15 cellular contexts compared by ENCODE assay signal in genomic region chr1:228927947-228928898, GRCh38.
A peak's percentile ranks its signal among the peaks of the same experiment; 100 is the strongest.
DNase-seq lines count a peak whose midpoint lies in the region; ATAC-seq and TF ChIP-seq lines count a peak whose summit lies in the region.
"Had no signal": no experiment of that assay in that cellular context is flagged by ENCODE, and none has a peak within 500 bp of the region (broad histone marks: within the 10 kb centered on the region; RNA-seq: fewer than 3 reads in every experiment).

No MANE protein-coding gene starts in this region.

- in situ Hi-C loops in GM23248 (cut with MboI): no loop called here

- no peaks in the 10 kb centered on the region for H3K79me2 ChIP-seq in GM23248 (ENCODE audit: insufficient read depth)
- H3K79me2 ChIP-seq in MM.1S (ENCODE audit: low read length): no peaks in the 10 kb centered on the region

- H3K9ac ChIP-seq in GM23248 (no peak overlapping the region), MM.1S (ENCODE audit: low read length) (no peak overlapping the region)
- H3K9ac ChIP-seq: BLaER1 treated with 17β-estradiol and CSF1 and Interleukin-3, amounts not matched to agents 10 nM and 100 nM had no signal

- WGBS in GM23248 (ENCODE audit: low coverage in 1 of 2, low lambda C conversion rate in 2 of 2, missing lambda C conversion rate in 2 of 2), 2 experiments: 60 to 64% methylated on average over 12 of the region's 12 CpGs

- H3K9me3 ChIP-seq in GM23248 (ENCODE audit: low read depth) (no peaks in the 10 kb centered on the region), MM.1S (replicated peaks; ENCODE audit: insufficient read depth, low read length) (no peaks in the 10 kb centered on the region)

- no peaks in the 10 kb centered on the region for H3K4me1 ChIP-seq in GM23248 (ENCODE audit: insufficient read depth)
- no peaks in the 10 kb centered on the region for H3K4me1 ChIP-seq in MM.1S (ENCODE audit: low read length)

- H3K27me3 Mint-ChIP-seq in activated CD8-positive, alpha-beta T cell treated with anti-CD3 and anti-CD28 coated beads, Interleukin-2, amount 10 ng/mL, durations not matched to agents 7 days and 5 days (ENCODE audit: low read depth): peaks cover 2% of the 10 kb centered on the region
- H3K27me3 Mint-ChIP-seq in mesothelial cell of epicardium (ENCODE audit: low read depth): no peaks in the 10 kb centered on the region
- H3K27me3 Mint-ChIP-seq: progenitor cell of endocrine pancreas had no signal

- H4K20me1 ChIP-seq in GM23248 (ENCODE audit: insufficient read depth) (no peaks in the 10 kb centered on the region), MM.1S (ENCODE audit: insufficient read depth, low read length) (no peaks in the 10 kb centered on the region)
- H4K20me1 ChIP-seq: BLaER1 treated with 17β-estradiol and CSF1 and Interleukin-3, amounts not matched to agents 10 nM and 100 nM had no signal

- H3K4me2 ChIP-seq in GM23248 (ENCODE audit: unreplicated experiment) (no peak overlapping the region), MM.1S (ENCODE audit: low read depth, low read length) (no peak overlapping the region)
- H3K4me2 ChIP-seq: BLaER1 treated with 17β-estradiol and CSF1 and Interleukin-3, amounts not matched to agents 10 nM and 100 nM had no signal

- no peaks in the 10 kb centered on the region for H3K9me3 Mint-ChIP-seq in activated CD8-positive, alpha-beta T cell treated with anti-CD3 and anti-CD28 coated beads, Interleukin-2, amount 10 ng/mL, durations not matched to agents 7 days and 5 days (ENCODE audit: insufficient read depth)
- H3K9me3 Mint-ChIP-seq in mesothelial cell of epicardium: peaks cover 26% of the 10 kb centered on the region

- H3K27me3 ChIP-seq in GM23248 (replicated peaks; ENCODE audit: insufficient read depth): peaks cover 21% of the 10 kb centered on the region
- no peaks in the 10 kb centered on the region for H3K27me3 ChIP-seq in MM.1S (replicated peaks; ENCODE audit: insufficient read depth, low read length)
- H3K27me3 ChIP-seq: BLaER1 treated with 17β-estradiol and CSF1 and Interleukin-3, amounts not matched to agents 10 nM and 100 nM had no signal

- H3K27ac Mint-ChIP-seq in activated CD8-positive, alpha-beta T cell treated with anti-CD3 and anti-CD28 coated beads, Interleukin-2, amount 10 ng/mL, durations not matched to agents 7 days and 5 days: peak overlapping the region; percentile 47
- peak overlapping the region; percentile 18 for H3K27ac Mint-ChIP-seq in mesothelial cell of epicardium
- H3K27ac Mint-ChIP-seq: progenitor cell of endocrine pancreas had no signal

- H3K9me2 ChIP-seq in GM23248 (ENCODE audit: insufficient read depth) (no peaks in the 10 kb centered on the region), MM.1S (replicated peaks; ENCODE audit: insufficient read depth, low read length) (no peaks in the 10 kb centered on the region)

- DNase-seq in activated CD8-positive, alpha-beta T cell treated with anti-CD3 and anti-CD28 coated beads, Interleukin-2, amount 10 ng/mL, durations not matched to agents 7 days and 5 days: no peak
- DNase-seq in mesothelial cell of epicardium (ENCODE audit: low spot score in 2 of 2, unreplicated experiment in 2 of 2): no peak
- no peak for DNase-seq in GM23248
- no peak for DNase-seq in MM.1S
- DNase-seq: DMS79; left ventricle myocardium superior; NCI-H1105 treated with DMSO at 0.1 percent for 48 hours; NCI-H446 treated with DMSO at 0.1 percent for 48 hours; stimulated activated CD4-positive, alpha-beta T cell treated with anti-CD3 and anti-CD28 coated beads, Interleukin-15, amount 100 ng/mL, for 24 hours had no signal

- ATAC-seq in GM18909 (IDR thresholded peaks at IDR 0.05; ENCODE audit: poor library complexity, unreplicated experiment) (peak; percentile 63), HG02588 (IDR thresholded peaks at IDR 0.05; ENCODE audit: unreplicated experiment) (peak; percentile 46), esophagus mucosa (no peak)
- ATAC-seq in activated CD8-positive, alpha-beta T cell treated with anti-CD3 and anti-CD28 coated beads, Interleukin-2, amount 10 ng/mL, durations not matched to agents 7 days and 5 days: peak; percentile 53
- ATAC-seq: left ventricle myocardium superior had no signal

- no peak overlapping the region for H3K4me3 Mint-ChIP-seq in activated CD8-positive, alpha-beta T cell treated with anti-CD3 and anti-CD28 coated beads, Interleukin-2, amount 10 ng/mL, durations not matched to agents 7 days and 5 days
- H3K4me3 Mint-ChIP-seq in mesothelial cell of epicardium: no peak overlapping the region

- CTCF ChIA-PET in activated CD8-positive, alpha-beta T cell treated with anti-CD3 and anti-CD28 coated beads, Interleukin-2, amount 10 ng/mL, durations not matched to agents 7 days and 5 days (lab: Charles Lee): interaction anchor here (1.2 kb wide), 1 partner anchor 193 kb away, joined by 3 read pairs; no protein-coding TSS in a partner anchor

- no peak for TF ChIP-seq CTCF in mesothelial cell of epicardium (IDR thresholded peaks at IDR 0.05; ENCODE audit: unreplicated experiment)
- TF ChIP-seq CTCF in MM.1S (IDR thresholded peaks at IDR 0.05; ENCODE audit: low read length): no peak

- peaks cover 2% of the 10 kb centered on the region for H3K36me3 Mint-ChIP-seq in activated CD8-positive, alpha-beta T cell treated with anti-CD3 and anti-CD28 coated beads, Interleukin-2, amount 10 ng/mL, durations not matched to agents 7 days and 5 days (ENCODE audit: low read depth)
- peaks cover 6% of the 10 kb centered on the region for H3K36me3 Mint-ChIP-seq in mesothelial cell of epicardium

- H3K36me3 ChIP-seq in GM23248 (ENCODE audit: low read depth) (no peaks in the 10 kb centered on the region), MM.1S (replicated peaks; ENCODE audit: insufficient read depth, low read length) (no peaks in the 10 kb centered on the region)
- H3K36me3 ChIP-seq: BLaER1 treated with 17β-estradiol and CSF1 and Interleukin-3, amounts not matched to agents 10 nM and 100 nM had no signal

- POLR2A ChIA-PET in activated CD8-positive, alpha-beta T cell treated with anti-CD3 and anti-CD28 coated beads, Interleukin-2, amount 10 ng/mL, durations not matched to agents 7 days and 5 days (lab: Charles Lee): interaction anchor here (0.6 to 1.3 kb wide), 2 partner anchors 10 to 46 kb away, joined by 4 read pairs; no protein-coding TSS in a partner anchor

- H3K4me3 ChIP-seq in GM23248: no peak overlapping the region
- H3K4me3 ChIP-seq in MM.1S (ENCODE audit: low read length): no peak overlapping the region
- H3K4me3 ChIP-seq: BLaER1 treated with 17β-estradiol and CSF1 and Interleukin-3, amounts not matched to agents 10 nM and 100 nM had no signal

- H3F3A ChIP-seq in GM23248 (ENCODE audit: insufficient read depth) (no peaks in the 10 kb centered on the region), MM.1S (ENCODE audit: insufficient read depth, low read length) (no peaks in the 10 kb centered on the region)

- H3K27ac ChIP-seq in GM23248 (no peak overlapping the region), MM.1S (ENCODE audit: low read length) (no peak overlapping the region)
- H3K27ac ChIP-seq: BLaER1 treated with 17β-estradiol and CSF1 and Interleukin-3, amounts not matched to agents 10 nM and 100 nM; VCaP had no signal

- no peak overlapping the region for H2AFZ ChIP-seq in GM23248
- H2AFZ ChIP-seq in MM.1S (ENCODE audit: low read length): no peak overlapping the region

- H3K4me1 Mint-ChIP-seq in activated CD8-positive, alpha-beta T cell treated with anti-CD3 and anti-CD28 coated beads, Interleukin-2, amount 10 ng/mL, durations not matched to agents 7 days and 5 days (ENCODE audit: low read depth): peaks cover 32% of the 10 kb centered on the region
- H3K4me1 Mint-ChIP-seq in mesothelial cell of epicardium: peaks cover 26% of the 10 kb centered on the region
